23 cellular contexts compared by ENCODE assay signal in the genomic region with DNA sequence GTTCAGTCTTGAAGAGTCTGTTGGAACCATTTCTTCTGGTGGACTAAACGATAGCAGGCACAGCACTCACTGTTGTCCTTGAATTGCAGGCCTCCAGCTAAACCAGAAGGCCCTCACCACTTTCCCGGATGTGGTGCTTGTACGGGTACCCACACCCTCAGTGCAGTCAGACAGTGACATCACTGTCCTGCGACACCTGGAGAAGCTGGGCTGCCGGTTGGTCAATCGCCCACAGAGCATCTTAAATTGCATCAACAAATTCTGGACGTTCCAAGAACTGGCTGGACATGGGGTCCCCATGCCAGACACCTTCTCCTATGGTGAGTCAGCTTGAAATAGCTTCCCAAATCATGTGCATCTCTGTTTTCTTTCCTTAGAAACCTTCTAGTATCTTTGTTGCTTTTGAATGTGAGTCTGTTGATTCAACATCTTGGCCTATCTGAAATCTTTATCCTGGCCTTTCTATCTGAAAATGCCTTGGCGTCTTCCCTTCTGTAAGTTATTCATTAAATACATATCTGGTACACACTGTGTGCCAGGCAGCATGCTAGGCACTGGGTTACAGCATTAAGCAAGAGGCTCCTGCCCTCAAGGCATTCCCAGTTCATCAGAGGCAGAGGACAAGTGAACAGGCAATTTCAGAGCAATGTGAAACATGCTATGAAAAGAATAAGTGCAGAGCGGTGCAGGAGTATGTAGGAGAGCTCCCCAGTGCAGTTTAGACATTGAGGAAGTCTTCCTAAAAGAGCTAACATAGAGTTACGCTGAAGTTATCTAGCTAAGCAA. TPM values are rescaled to one million over a fixed set of nuclear protein-coding genes. Genes with fewer than 3 reads are reported as not detected.
DNase-seq lines count a peak whose midpoint lies in the region; ATAC-seq, FAIRE-seq and TF ChIP-seq lines count a peak whose summit lies in the region.
"Had no signal": no experiment of that assay in that cellular context is flagged by ENCODE, and none has a peak within 500 bp of the region (broad histone marks: within the 10 kb centered on the region; RNA-seq: fewer than 3 reads in every experiment).

No MANE protein-coding gene starts in this region.

- no peak for TF ChIP-seq POLR2A in GM12878 (IDR thresholded peaks at IDR 0.05; ENCODE audit: low read depth, low read length)

- H3K9me3 ChIP-seq in GM12878 (replicated peaks; ENCODE audit: control insufficient read depth, insufficient read depth, low read length) (no peaks in the 10 kb centered on the region), trophoblast cell (ENCODE audit: insufficient read depth, low read depth, low read length) (no peaks in the 10 kb centered on the region), T-helper 17 cell (ENCODE audit: control insufficient read depth, low read length, poor library complexity, severe bottlenecking) (no peaks in the 10 kb centered on the region)
- H3K9me3 ChIP-seq: A549; BLaER1 treated with 17β-estradiol and CSF1 and Interleukin-3, amounts not matched to agents 10 nM and 100 nM; Caco-2 had no signal

- 28% methylated on average over 10 of the region's 10 CpGs for WGBS in GM12878 (ENCODE audit: insufficient coverage, insufficient replicate concordance, low lambda C conversion rate, missing lambda C conversion rate)
- WGBS in trophoblast cell (ENCODE audit: extremely low coverage, insufficient coverage, insufficient read length) = no CpG with 5 or more reads among the region's 10 CpGs

- TF ChIP-seq CTCF in GM12878 (IDR thresholded peaks at IDR 0.05 in 2 of 3, conservative IDR thresholded peaks at IDR 0.05 in 1 of 3; ENCODE audit: control insufficient read depth in 2 of 3, extremely low read depth in 1 of 3, insufficient read depth in 1 of 3, low read depth in 3 of 3, low read length in 3 of 3) = no peak

- H2BK5ac ChIP-seq in trophoblast cell (ENCODE audit: low read depth, low read length, poor library complexity) = no peak overlapping the region

- H3K36me3 ChIP-seq in GM12878 (ENCODE audit: control insufficient read depth in 2 of 2, insufficient read depth in 2 of 2, low read length in 1 of 2) = no peaks in the 10 kb centered on the region
- H3K36me3 ChIP-seq in trophoblast cell (ENCODE audit: control insufficient read depth in 1 of 2, insufficient read depth in 2 of 2, low read length in 2 of 2) = no peaks in the 10 kb centered on the region

- in situ Hi-C loops in GM12878 (cut with MboI) = no loop called here

- peak; percentile 78 for DNase-seq in NK-92 treated with Interleukin-12 subunit alpha and Interleukin-12 subunit beta, amount 100 ng/mL, for 24 hours (lab: John Stamatoyannopoulos, UW)
- no peak for DNase-seq in NK-92 (lab: John Stamatoyannopoulos, UW; ENCODE audit: unreplicated experiment)
- no peak for DNase-seq in GM12878 (ENCODE audit: low read depth, low spot score)
- peak; percentile 98 for DNase-seq in trophoblast cell
- DNase-seq in activated naive CD4-positive, alpha-beta T cell treated with Interleukin-2 at 50 U/mL for 16 hours = no peak
- DNase-seq in T-helper 17 cell = no peak
- DNase-seq: AML-193; Caco-2; Calu3; CD4-positive, alpha-beta T cell; CD8-positive, alpha-beta T cell; DMS79 treated with DMSO at 0.1 percent for 48 hours; GF-D8 had no signal

- H3K4me2 ChIP-seq in GM12878 (ENCODE audit: control insufficient read depth, insufficient read depth) (no peak overlapping the region), trophoblast cell (ENCODE audit: low read length) (no peak overlapping the region)
- H3K4me2 ChIP-seq: A549; BLaER1 treated with 17β-estradiol and CSF1 and Interleukin-3, amounts not matched to agents 10 nM and 100 nM had no signal

- H3K18ac ChIP-seq in trophoblast cell (ENCODE audit: low read length) = no peak overlapping the region

- no peak overlapping the region for H4K12ac ChIP-seq in trophoblast cell (ENCODE audit: low read depth, low read length)

- H3K4me1 Mint-ChIP-seq in T-helper 17 cell = no peaks in the 10 kb centered on the region
- H3K4me1 Mint-ChIP-seq: B cell had no signal

- H2AFZ ChIP-seq in GM12878 (ENCODE audit: control insufficient read depth, low read depth, low read length) (no peak overlapping the region), trophoblast cell (ENCODE audit: insufficient read depth, low read length, poor library complexity) (no peak overlapping the region)

- H4K8ac ChIP-seq in trophoblast cell (ENCODE audit: low read depth, low read length) = no peak overlapping the region

- POLR2A ChIA-PET in GM12878 (lab: Charles Lee) = no interaction called here

- RAD21 ChIA-PET in GM12878 (lab: Charles Lee; ENCODE audit: unreplicated experiment) = no interaction called here

- no peak overlapping the region for H3K4me3 Mint-ChIP-seq in T-helper 17 cell
- H3K4me3 Mint-ChIP-seq: B cell; CD4-positive, alpha-beta T cell; CD8-positive, alpha-beta T cell had no signal

- no peak for TF ChIP-seq EP300 in GM12878 (IDR thresholded peaks at IDR 0.05; ENCODE audit: borderline replicate concordance in 1 of 2, control insufficient read depth in 1 of 2, low read depth in 2 of 2, low read length in 2 of 2)

- no peak overlapping the region for H2BK12ac ChIP-seq in trophoblast cell (ENCODE audit: low read length)

- H3K4me1 ChIP-seq in GM12878 (ENCODE audit: control insufficient read depth, insufficient read depth, low read length) (no peaks in the 10 kb centered on the region), trophoblast cell (ENCODE audit: control insufficient read depth in 1 of 2, insufficient read depth in 2 of 2, low read length in 2 of 2) (no peaks in the 10 kb centered on the region)
- H3K4me1 ChIP-seq: A549; BLaER1 treated with 17β-estradiol and CSF1 and Interleukin-3, amounts not matched to agents 10 nM and 100 nM; Caco-2 had no signal

- FAIRE-seq in GM12878 (lab: Jason Lieb, UNC) = no peak
- FAIRE-seq: A549, D721Med, G401.6, GM12892, GM18507 had no signal

- no peak overlapping the region for H2BK120ac ChIP-seq in trophoblast cell (ENCODE audit: insufficient read depth, low read length, poor library complexity)

- no peak for TF ChIP-seq RAD21 in GM12878 (IDR thresholded peaks at IDR 0.05; ENCODE audit: insufficient read depth, low read depth, low read length)

- H3K27ac ChIP-seq in GM12878 (ENCODE audit: control insufficient read depth, insufficient read depth) (no peak overlapping the region), trophoblast cell (ENCODE audit: low read depth, low read length) (no peak overlapping the region)
- H3K27ac ChIP-seq: 22Rv1; A549; BLaER1 treated with 17β-estradiol and CSF1 and Interleukin-3, amounts not matched to agents 10 nM and 100 nM; C4-2B had no signal

- no peaks in the 10 kb centered on the region for H3K36me3 Mint-ChIP-seq in T-helper 17 cell (ENCODE audit: low read depth)
- H3K36me3 Mint-ChIP-seq: CD8-positive, alpha-beta T cell had no signal

- no peaks in the 10 kb centered on the region for H3K27me3 ChIP-seq in GM12878 (replicated peaks in 1 of 2; ENCODE audit: control insufficient read depth in 2 of 2, insufficient read depth in 2 of 2, low read length in 1 of 2)
- H3K27me3 ChIP-seq in trophoblast cell (ENCODE audit: insufficient read depth, low read length) = no peaks in the 10 kb centered on the region
- H3K27me3 ChIP-seq: BLaER1 treated with 17β-estradiol and CSF1 and Interleukin-3, amounts not matched to agents 10 nM and 100 nM had no signal

- H4K91ac ChIP-seq in trophoblast cell (ENCODE audit: low read depth, low read length) = no peak overlapping the region

- no peaks in the 10 kb centered on the region for H3K79me1 ChIP-seq in trophoblast cell (ENCODE audit: low read length)

- H3K4me3 ChIP-seq in GM12878 (no peak overlapping the region), trophoblast cell (ENCODE audit: low read depth, low read length) (no peak overlapping the region)
- H3K4me3 ChIP-seq: A549; BLaER1 treated with 17β-estradiol and CSF1 and Interleukin-3, amounts not matched to agents 10 nM and 100 nM had no signal

- H2AK5ac ChIP-seq in trophoblast cell (ENCODE audit: low read length) = no peak overlapping the region

- H3K79me2 ChIP-seq in GM12878 (ENCODE audit: control insufficient read depth, insufficient read depth, low read length) = no peaks in the 10 kb centered on the region
- H3K79me2 ChIP-seq in trophoblast cell (ENCODE audit: control insufficient read depth, insufficient read depth, low read length, poor library complexity) = no peaks in the 10 kb centered on the region

- no peak overlapping the region for H3K27ac Mint-ChIP-seq in T-helper 17 cell
- H3K27ac Mint-ChIP-seq: B cell; CD4-positive, alpha-beta T cell; CD8-positive, alpha-beta T cell had no signal

- peaks cover 8% of the 10 kb centered on the region for H3K27me3 Mint-ChIP-seq in T-helper 17 cell
- H3K27me3 Mint-ChIP-seq: CD4-positive, alpha-beta T cell had no signal

- CTCF ChIA-PET in GM12878 (lab: Yijun Ruan, JAX) = no interaction called here

- no peak overlapping the region for H3K14ac ChIP-seq in trophoblast cell (ENCODE audit: low read length)

- ATAC-seq in GM12878 (peak; percentile 39; the same call in 1 of the 3 replicates), T-helper 17 cell (no peak)
- ATAC-seq: A549; CD8-positive, alpha-beta T cell had no signal

- SMC1A ChIA-PET in GM12878 (lab: Charles Lee; ENCODE audit: uncharacterized antibody, unreplicated experiment) = no interaction called here

- no peaks in the 10 kb centered on the region for H4K20me1 ChIP-seq in GM12878 (ENCODE audit: control insufficient read depth, insufficient read depth)
- H4K20me1 ChIP-seq: BLaER1 treated with 17β-estradiol and CSF1 and Interleukin-3, amounts not matched to agents 10 nM and 100 nM had no signal

- no peak overlapping the region for H3K9ac ChIP-seq in GM12878 (ENCODE audit: control insufficient read depth, insufficient read depth, low read length)
- no peak overlapping the region for H3K9ac ChIP-seq in trophoblast cell (ENCODE audit: low read length)
- H3K9ac ChIP-seq: BLaER1 treated with 17β-estradiol and CSF1 and Interleukin-3, amounts not matched to agents 10 nM and 100 nM had no signal

- H3K23ac ChIP-seq in trophoblast cell (ENCODE audit: low read length) = no peak overlapping the region

- no TSS peak for BruUV-seq in GM12878 (replicated peaks; lab: Mats Ljungman, UMichigan)

- intact Hi-C loops in GM12878 (cut with micrococcal nuclease; ENCODE audit: unreplicated experiment) = no loop called here

- no peak overlapping the region for H3K4ac ChIP-seq in trophoblast cell (ENCODE audit: low read depth, low read length)

RNA-seq across cellular contexts. Expression of a gene that starts 18.9 kb away (rescaled TPM):
- 0.22 and 0.52 TPM in 2 replicates for total RNA-seq in GM12878 (2013; cell fraction: nucleolus; rRNA removed)
- 0.16 and 0.45 TPM in 2 replicates for total RNA-seq in GM12878 (2014; rRNA removed)
- total RNA-seq in GM12878 (2014; rRNA removed; fragmentation: Illumina TruSeq; extraction: Trizol) = 0.04 and 0.05 TPM in 2 replicates
- 0.05 and 0.19 TPM in 2 replicates for total RNA-seq in GM12878 (2021)
- 1.8 TPM for polyA plus RNA-seq in GM12878 (2011; ENCODE audit: low read depth)
- 0.45 and 0.52 TPM in 2 replicates for polyA plus RNA-seq in GM12878 (2011; rRNA removed)
- 0.27 and 0.42 TPM in 2 replicates for polyA plus RNA-seq in GM12878 (2011; cell fraction: cytosol; rRNA removed)
- 0.16 and 0.25 TPM in 2 replicates for polyA plus RNA-seq in GM12878 (2011; cell fraction: nucleus; rRNA removed)
- polyA plus RNA-seq in GM12878 (2012) = 1.8 and 4.4 TPM in 2 replicates
- 0.41 and 0.59 TPM in 2 replicates for polyA plus RNA-seq in GM12878 (2014; fragmentation: Illumina TruSeq; extraction: Trizol)
- under 1 TPM; 0.07 to 0.10 TPM for polyA plus RNA-seq in GM12878 (2014; fragmentation: Nextera tagmentation; extraction: Ambion mirVana)
- polyA plus RNA-seq in GM12878 (2014; rRNA removed) = 0.01 and 0.05 TPM in 2 replicates
- under 1 TPM; 0.01 to 0.17 TPM for polyA plus RNA-seq in GM12878 (2016; fragmentation: Nextera tagmentation; extraction: Ambion mirVana)
- polyA minus RNA-seq in GM12878 (2011; rRNA and poly(A)+ RNA removed) = 0.41 and 0.95 TPM in 2 replicates
- polyA minus RNA-seq in GM12878 (2011; cell fraction: cytosol; rRNA and poly(A)+ RNA removed) = 0.21 and 0.27 TPM in 2 replicates
- polyA minus RNA-seq in GM12878 (2011; cell fraction: nucleus; rRNA and poly(A)+ RNA removed) = 0.24 and 0.29 TPM in 2 replicates
- polyA plus RNA-seq in trophoblast cell (2013) = 0.08 and 0.12 TPM in 2 replicates
- under 1 TPM; 0.07 to 0.23 TPM for total RNA-seq in T-helper 17 cell
- total RNA-seq: A172, B cell had no signal

RNA-seq across cellular contexts. Expression of a gene that starts 56.3 kb away (rescaled TPM):
- 1.4 and 3.6 TPM in 2 replicates for total RNA-seq in GM12878 (2013; cell fraction: nucleolus; rRNA removed)
- total RNA-seq in GM12878 (2014; rRNA removed) (0.34 and 1.1 TPM in 2 replicates), GM12878 (2014; rRNA removed; fragmentation: Illumina TruSeq; extraction: Trizol) (0.55 and 1.4 TPM in 2 replicates), GM12878 (2021) (0.24 and 0.36 TPM in 2 replicates), T-helper 17 cell (1 to 10 TPM in 1 of 2 donors, under 1 TPM in 1; 0.68 to 1.6 TPM)
- polyA plus RNA-seq in GM12878 (2011; ENCODE audit: low read depth) = 4.1 TPM
- polyA plus RNA-seq in GM12878 (2011; rRNA removed) (0.62 and 0.79 TPM in 2 replicates), GM12878 (2014; fragmentation: Illumina TruSeq; extraction: Trizol) (0.86 and 0.87 TPM in 2 replicates), GM12878 (2014; fragmentation: Nextera tagmentation; extraction: Ambion mirVana) (under 1 TPM; 0.68 to 0.69 TPM), GM12878 (2014; rRNA removed) (0.47 and 0.83 TPM in 2 replicates), GM12878 (2016; fragmentation: Nextera tagmentation; extraction: Ambion mirVana) (under 1 TPM; 0.26 to 0.67 TPM)
- polyA plus RNA-seq in GM12878 (2011; cell fraction: cytosol; rRNA removed) = 0.58 and 0.59 TPM in 2 replicates
- polyA plus RNA-seq in GM12878 (2011; cell fraction: nucleus; rRNA removed) = 0.60 and 0.66 TPM in 2 replicates
- 1.3 and 1.9 TPM in 2 replicates for polyA plus RNA-seq in GM12878 (2012)
- polyA minus RNA-seq in GM12878 (2011; rRNA and poly(A)+ RNA removed) = 1.0 and 2.4 TPM in 2 replicates
- polyA minus RNA-seq in GM12878 (2011; cell fraction: cytosol; rRNA and poly(A)+ RNA removed) = not detected in 2 replicates
- 1.6 and 2.2 TPM in 2 replicates for polyA minus RNA-seq in GM12878 (2011; cell fraction: nucleus; rRNA and poly(A)+ RNA removed)
- 0.10 and 0.11 TPM in 2 replicates for polyA plus RNA-seq in trophoblast cell (2013)
- total RNA-seq: A172 had no signal

RNA-seq across cellular contexts. Expression of a gene that starts 56.8 kb away (rescaled TPM):
- 32.1 and 32.7 TPM in 2 replicates for total RNA-seq in GM12878 (2013; cell fraction: nucleolus; rRNA removed)
- total RNA-seq in GM12878 (2014; rRNA removed) (35.6 and 49.2 TPM in 2 replicates), GM12878 (2014; rRNA removed; fragmentation: Illumina TruSeq; extraction: Trizol) (44.7 and 46.6 TPM in 2 replicates), GM12878 (2021) (42.6 and 44.8 TPM in 2 replicates), T-helper 17 cell (10 to 100 TPM; 42.9 to 45.3 TPM)
- polyA plus RNA-seq in GM12878 (2011; ENCODE audit: low read depth) = 25.2 TPM
- polyA plus RNA-seq in GM12878 (2011; rRNA removed) (37.4 and 56.9 TPM in 2 replicates), GM12878 (2014; fragmentation: Illumina TruSeq; extraction: Trizol) (44.1 and 57.2 TPM in 2 replicates), GM12878 (2014; fragmentation: Nextera tagmentation; extraction: Ambion mirVana) (10 to 100 TPM; 57.1 to 63.2 TPM), GM12878 (2014; rRNA removed) (41.0 and 58.2 TPM in 2 replicates), GM12878 (2016; fragmentation: Nextera tagmentation; extraction: Ambion mirVana) (10 to 100 TPM; 74.4 to 79.4 TPM)
- polyA plus RNA-seq in GM12878 (2011; cell fraction: cytosol; rRNA removed) = 46.5 and 72.2 TPM in 2 replicates
- 34.2 and 44.9 TPM in 2 replicates for polyA plus RNA-seq in GM12878 (2011; cell fraction: nucleus; rRNA removed)
- 46.6 and 47.6 TPM in 2 replicates for polyA plus RNA-seq in GM12878 (2012)
- 10.9 and 19.0 TPM in 2 replicates for polyA minus RNA-seq in GM12878 (2011; rRNA and poly(A)+ RNA removed)
- polyA minus RNA-seq in GM12878 (2011; cell fraction: cytosol; rRNA and poly(A)+ RNA removed) = 10.5 and 11.9 TPM in 2 replicates
- polyA minus RNA-seq in GM12878 (2011; cell fraction: nucleus; rRNA and poly(A)+ RNA removed) = 24.3 and 31.7 TPM in 2 replicates
- polyA plus RNA-seq in trophoblast cell (2013) = 33.4 and 33.9 TPM in 2 replicates

Comparison
In these comparisons a context has a peak if more than half of its experiments do, and no peak if none do; other contexts are left out.
1. DNase-seq: peak in NK-92 treated with Interleukin-12 subunit alpha and Interleukin-12 subunit beta, amount 100 ng/mL, for 24 hours (single experiment) and trophoblast cell (2 of 2); none in NK-92 (single experiment), GM12878 (single experiment), activated naive CD4-positive, alpha-beta T cell treated with Interleukin-2 at 50 U/mL for 16 hours (single experiment) and T-helper 17 cell (0 of 3).